ENCODE assay signal across 9 cellular contexts in genomic region chr21:34693192-34693810, GRCh38. TPM values are rescaled to one million over a fixed set of nuclear protein-coding genes. Genes with fewer than 3 reads are reported as not detected.
DNase-seq lines count a peak whose midpoint lies in the region; ATAC-seq and TF ChIP-seq lines count a peak whose summit lies in the region.
"Had no signal": no experiment of that assay in that cellular context is flagged by ENCODE, and none has a peak within 500 bp of the region (broad histone marks: within the 10 kb centered on the region; RNA-seq: fewer than 3 reads in every experiment).

No MANE protein-coding gene starts in this region.

- no peak for TF ChIP-seq POLR2A in ovary (IDR thresholded peaks at IDR 0.05)

- H3K9me3 Mint-ChIP-seq in CD4-positive, alpha-beta T cell = no peaks in the 10 kb centered on the region
- H3K9me3 Mint-ChIP-seq in stimulated activated effector memory CD8-positive, alpha-beta T cell treated with anti-CD3 and anti-CD28 coated beads, Interleukin-12 subunit alpha, Interleukin-12 subunit beta, amount 100 ng/mL, for 72 hours = no peaks in the 10 kb centered on the region

- peaks cover 13% of the 10 kb centered on the region for H3K27me3 ChIP-seq in CD4-positive, alpha-beta T cell (ENCODE audit: control insufficient read depth, insufficient read depth, low read length)
- no peaks in the 10 kb centered on the region for H3K27me3 ChIP-seq in ovary

- no peaks in the 10 kb centered on the region for H3K36me3 Mint-ChIP-seq in CD4-positive, alpha-beta T cell (ENCODE audit: low read depth)
- no peaks in the 10 kb centered on the region for H3K36me3 Mint-ChIP-seq in stimulated activated effector memory CD8-positive, alpha-beta T cell treated with anti-CD3 and anti-CD28 coated beads, Interleukin-12 subunit alpha, Interleukin-12 subunit beta, amount 100 ng/mL, for 72 hours

- ATAC-seq in CD4-positive, alpha-beta T cell (ENCODE audit: poor library complexity) = peak; percentile 32
- ATAC-seq in stimulated activated effector memory CD8-positive, alpha-beta T cell treated with anti-CD3 and anti-CD28 coated beads, Interleukin-12 subunit alpha, Interleukin-12 subunit beta, amount 100 ng/mL, for 72 hours = no peak
- ATAC-seq in GM18861 (IDR thresholded peaks at IDR 0.05; ENCODE audit: unreplicated experiment) = no peak

- intact Hi-C loops in CD4-positive, alpha-beta T cell (cut with DNase I, micrococcal nuclease) = loop anchor here (1.0 to 5.0 kb wide), 5 partner anchors 707 to 1335 kb away; no protein-coding TSS in a partner anchor
- intact Hi-C loops in ovary (cut with DNase I) = loop anchor here in 1 of 4 donors (10.0 kb wide), 1 partner anchor 1332 kb away; no protein-coding TSS in a partner anchor

- H3K9me3 ChIP-seq in CD4-positive, alpha-beta T cell (ENCODE audit: control insufficient read depth, low read length) = no peaks in the 10 kb centered on the region
- H3K9me3 ChIP-seq in ovary = no peaks in the 10 kb centered on the region

- CTCF ChIA-PET in CD4-positive, alpha-beta T cell (lab: Charles Lee) = interaction anchor here (0.6 to 2.3 kb wide), 5 partner anchors 167 to 1335 kb away, joined by 3 to 20 read pairs (median 4); no protein-coding TSS in a partner anchor

- H3K4me1 ChIP-seq in ovary (ENCODE audit: insufficient read depth) = no peaks in the 10 kb centered on the region

- H3K27ac Mint-ChIP-seq in CD4-positive, alpha-beta T cell = no peak overlapping the region
- H3K27ac Mint-ChIP-seq in stimulated activated effector memory CD8-positive, alpha-beta T cell treated with anti-CD3 and anti-CD28 coated beads, Interleukin-12 subunit alpha, Interleukin-12 subunit beta, amount 100 ng/mL, for 72 hours = no peak overlapping the region

- H3K4me1 Mint-ChIP-seq in CD4-positive, alpha-beta T cell (ENCODE audit: low read depth) = no peaks in the 10 kb centered on the region
- H3K4me1 Mint-ChIP-seq in stimulated activated effector memory CD8-positive, alpha-beta T cell treated with anti-CD3 and anti-CD28 coated beads, Interleukin-12 subunit alpha, Interleukin-12 subunit beta, amount 100 ng/mL, for 72 hours = no peaks in the 10 kb centered on the region

- H3K4me3 Mint-ChIP-seq in CD4-positive, alpha-beta T cell = no peak overlapping the region
- H3K4me3 Mint-ChIP-seq in stimulated activated effector memory CD8-positive, alpha-beta T cell treated with anti-CD3 and anti-CD28 coated beads, Interleukin-12 subunit alpha, Interleukin-12 subunit beta, amount 100 ng/mL, for 72 hours = no peak overlapping the region

- 55 to 61% (median 61%) methylated on average over 6 of the region's 6 CpGs for WGBS in ovary, 3 donors

- no peaks in the 10 kb centered on the region for H3K36me3 ChIP-seq in ovary

- H3K27ac ChIP-seq in CD4-positive, alpha-beta T cell (ENCODE audit: low read depth, low read length) = no peak overlapping the region
- H3K27ac ChIP-seq in ovary = no peak overlapping the region

- TF ChIP-seq EP300 in ovary (IDR thresholded peaks at IDR 0.05) = no peak

- peaks cover 16% of the 10 kb centered on the region for H3K27me3 Mint-ChIP-seq in CD4-positive, alpha-beta T cell

- POLR2A ChIA-PET in CD4-positive, alpha-beta T cell (lab: Charles Lee) = no interaction called here

- peak; percentile 90 for TF ChIP-seq CTCF in CD4-positive, alpha-beta T cell (IDR thresholded peaks at IDR 0.05)
- TF ChIP-seq CTCF in fibroblast of pulmonary artery (IDR thresholded peaks at IDR 0.05; ENCODE audit: low read length, missing control alignments) = peak; percentile 86
- TF ChIP-seq CTCF in ovary (IDR thresholded peaks at IDR 0.05) = peak; percentile 12 to 39 (median 36)

- peak in 8 of 10 experiments; percentile 8 to 39 (median 22) for DNase-seq in CD4-positive, alpha-beta T cell
- DNase-seq in H4 (ENCODE audit: low spot score) (peak; percentile 67), NCI-H460 (ENCODE audit: extremely low read depth, low read depth) (peak; percentile 38), fibroblast of pulmonary artery (ENCODE audit: low read depth) (peak; percentile 83), ovary (peak in 1 of 5 donors; percentile 18)
- peak; percentile 40 to 51 for DNase-seq in activated CD4-positive, alpha-beta T cell treated with anti-CD3 and anti-CD28 coated beads, Interleukin-2, amount 50 U/mL, for 48 hours
- DNase-seq in stimulated activated effector memory CD8-positive, alpha-beta T cell treated with anti-CD3 and anti-CD28 coated beads, Interleukin-12 subunit alpha, Interleukin-12 subunit beta, amount 100 ng/mL, for 72 hours (ENCODE audit: low spot score in 2 of 2) = no peak
- DNase-seq: right cardiac atrium had no signal

- H3K4me3 ChIP-seq in fibroblast of pulmonary artery (replicated peaks; ENCODE audit: low read depth, low read length) = no peak overlapping the region
- H3K4me3 ChIP-seq in ovary = no peak overlapping the region

RNA-seq across cellular contexts. Expression of gene CLIC6, which starts 24.5 kb away (rescaled TPM):
- under 1 TPM in 1 of 2 experiments, not detected in 1; 0.14 TPM for total RNA-seq in CD4-positive, alpha-beta T cell
- not detected in 2 replicates for total RNA-seq in H4 (2014; rRNA removed; shearing (Covaris generic))
- total RNA-seq in NCI-H460 (2014; rRNA removed; shearing (Covaris generic)) = not detected in 2 replicates
- polyA plus RNA-seq in NCI-H460 (2014; cell fraction: nucleus; rRNA removed) = not detected in 2 replicates
- 10 to 100 TPM in 2 of 7 donors, 1 to 10 TPM in 5; 1.0 to 12.2 (median 4.1) TPM for total RNA-seq in ovary
- 1 to 10 TPM; 5.9 to 6.8 TPM for polyA plus RNA-seq in ovary

Comparison
In these comparisons a context has a peak if more than half of its experiments do, and no peak if none do; other contexts are left out.
1. DNase-seq: peak in CD4-positive, alpha-beta T cell (8 of 10), H4 (single experiment), NCI-H460 (single experiment), activated CD4-positive, alpha-beta T cell treated with anti-CD3 and anti-CD28 coated beads, Interleukin-2, amount 50 U/mL, for 48 hours (2 of 2) and fibroblast of pulmonary artery (single experiment); none in stimulated activated effector memory CD8-positive, alpha-beta T cell treated with anti-CD3 and anti-CD28 coated beads, Interleukin-12 subunit alpha, Interleukin-12 subunit beta, amount 100 ng/mL, for 72 hours (0 of 2).
2. CTCF ChIP-seq: peak in every context shown above with its lines; median percentile 90 in CD4-positive, alpha-beta T cell; 86 in fibroblast of pulmonary artery; 36 in ovary.